ENCODE assay signal across 1 cellular context in the genomic region with DNA sequence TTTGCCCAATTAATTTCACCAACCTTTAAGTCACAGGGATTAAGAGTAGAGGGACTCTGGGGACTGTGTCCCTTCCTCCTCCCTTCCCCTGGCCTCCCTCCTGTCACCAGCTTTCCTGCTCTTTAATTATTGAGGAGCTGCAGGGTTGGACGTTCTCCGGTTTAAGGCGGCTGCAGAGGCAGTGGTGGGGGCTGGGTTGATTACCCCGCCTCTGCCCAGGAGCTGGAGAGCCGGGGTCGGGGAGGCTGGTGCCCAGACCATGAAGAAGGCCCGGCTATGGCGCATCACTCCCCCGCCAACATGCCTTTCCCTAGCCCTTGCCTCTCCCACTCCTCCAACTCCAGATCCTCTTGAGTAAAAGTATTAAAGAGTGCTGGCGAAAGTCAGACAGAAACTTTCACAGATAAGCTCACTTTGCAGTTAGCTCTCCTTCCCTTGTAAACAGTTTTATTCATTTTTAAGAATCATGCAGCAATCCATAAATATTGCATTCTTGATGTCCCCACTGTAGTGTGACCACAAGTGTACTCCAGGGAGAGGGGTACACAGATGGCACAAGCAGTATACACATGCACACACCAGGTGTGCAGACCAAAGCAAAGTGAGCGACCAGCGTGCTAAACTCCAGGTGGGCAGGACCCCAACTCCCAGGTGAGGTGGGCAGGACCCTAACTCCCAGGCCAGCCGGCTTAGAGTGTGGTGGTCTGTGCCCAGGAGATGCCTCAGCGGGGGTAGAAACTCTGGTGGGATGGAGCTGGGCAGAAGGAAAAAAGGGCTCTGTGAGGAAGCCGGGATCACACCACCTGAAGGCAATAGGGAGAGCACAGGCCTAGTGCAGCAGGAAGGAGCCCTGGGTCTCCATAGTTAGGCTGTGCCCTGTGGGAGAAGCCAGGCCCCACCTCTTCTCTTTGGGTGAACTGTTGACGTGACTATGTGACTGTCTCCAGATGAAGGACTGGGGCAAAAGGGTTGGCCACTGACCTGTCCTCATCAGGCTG.
TF ChIP-seq lines count a peak whose summit lies in the region.

No MANE protein-coding gene starts in this region.

TF ChIP-seq in GM23338, 12 proteins besides CTCF, POLR2A, EP300 and RAD21 (continued from another document):
- TF ChIP-seq, protein P1, sequence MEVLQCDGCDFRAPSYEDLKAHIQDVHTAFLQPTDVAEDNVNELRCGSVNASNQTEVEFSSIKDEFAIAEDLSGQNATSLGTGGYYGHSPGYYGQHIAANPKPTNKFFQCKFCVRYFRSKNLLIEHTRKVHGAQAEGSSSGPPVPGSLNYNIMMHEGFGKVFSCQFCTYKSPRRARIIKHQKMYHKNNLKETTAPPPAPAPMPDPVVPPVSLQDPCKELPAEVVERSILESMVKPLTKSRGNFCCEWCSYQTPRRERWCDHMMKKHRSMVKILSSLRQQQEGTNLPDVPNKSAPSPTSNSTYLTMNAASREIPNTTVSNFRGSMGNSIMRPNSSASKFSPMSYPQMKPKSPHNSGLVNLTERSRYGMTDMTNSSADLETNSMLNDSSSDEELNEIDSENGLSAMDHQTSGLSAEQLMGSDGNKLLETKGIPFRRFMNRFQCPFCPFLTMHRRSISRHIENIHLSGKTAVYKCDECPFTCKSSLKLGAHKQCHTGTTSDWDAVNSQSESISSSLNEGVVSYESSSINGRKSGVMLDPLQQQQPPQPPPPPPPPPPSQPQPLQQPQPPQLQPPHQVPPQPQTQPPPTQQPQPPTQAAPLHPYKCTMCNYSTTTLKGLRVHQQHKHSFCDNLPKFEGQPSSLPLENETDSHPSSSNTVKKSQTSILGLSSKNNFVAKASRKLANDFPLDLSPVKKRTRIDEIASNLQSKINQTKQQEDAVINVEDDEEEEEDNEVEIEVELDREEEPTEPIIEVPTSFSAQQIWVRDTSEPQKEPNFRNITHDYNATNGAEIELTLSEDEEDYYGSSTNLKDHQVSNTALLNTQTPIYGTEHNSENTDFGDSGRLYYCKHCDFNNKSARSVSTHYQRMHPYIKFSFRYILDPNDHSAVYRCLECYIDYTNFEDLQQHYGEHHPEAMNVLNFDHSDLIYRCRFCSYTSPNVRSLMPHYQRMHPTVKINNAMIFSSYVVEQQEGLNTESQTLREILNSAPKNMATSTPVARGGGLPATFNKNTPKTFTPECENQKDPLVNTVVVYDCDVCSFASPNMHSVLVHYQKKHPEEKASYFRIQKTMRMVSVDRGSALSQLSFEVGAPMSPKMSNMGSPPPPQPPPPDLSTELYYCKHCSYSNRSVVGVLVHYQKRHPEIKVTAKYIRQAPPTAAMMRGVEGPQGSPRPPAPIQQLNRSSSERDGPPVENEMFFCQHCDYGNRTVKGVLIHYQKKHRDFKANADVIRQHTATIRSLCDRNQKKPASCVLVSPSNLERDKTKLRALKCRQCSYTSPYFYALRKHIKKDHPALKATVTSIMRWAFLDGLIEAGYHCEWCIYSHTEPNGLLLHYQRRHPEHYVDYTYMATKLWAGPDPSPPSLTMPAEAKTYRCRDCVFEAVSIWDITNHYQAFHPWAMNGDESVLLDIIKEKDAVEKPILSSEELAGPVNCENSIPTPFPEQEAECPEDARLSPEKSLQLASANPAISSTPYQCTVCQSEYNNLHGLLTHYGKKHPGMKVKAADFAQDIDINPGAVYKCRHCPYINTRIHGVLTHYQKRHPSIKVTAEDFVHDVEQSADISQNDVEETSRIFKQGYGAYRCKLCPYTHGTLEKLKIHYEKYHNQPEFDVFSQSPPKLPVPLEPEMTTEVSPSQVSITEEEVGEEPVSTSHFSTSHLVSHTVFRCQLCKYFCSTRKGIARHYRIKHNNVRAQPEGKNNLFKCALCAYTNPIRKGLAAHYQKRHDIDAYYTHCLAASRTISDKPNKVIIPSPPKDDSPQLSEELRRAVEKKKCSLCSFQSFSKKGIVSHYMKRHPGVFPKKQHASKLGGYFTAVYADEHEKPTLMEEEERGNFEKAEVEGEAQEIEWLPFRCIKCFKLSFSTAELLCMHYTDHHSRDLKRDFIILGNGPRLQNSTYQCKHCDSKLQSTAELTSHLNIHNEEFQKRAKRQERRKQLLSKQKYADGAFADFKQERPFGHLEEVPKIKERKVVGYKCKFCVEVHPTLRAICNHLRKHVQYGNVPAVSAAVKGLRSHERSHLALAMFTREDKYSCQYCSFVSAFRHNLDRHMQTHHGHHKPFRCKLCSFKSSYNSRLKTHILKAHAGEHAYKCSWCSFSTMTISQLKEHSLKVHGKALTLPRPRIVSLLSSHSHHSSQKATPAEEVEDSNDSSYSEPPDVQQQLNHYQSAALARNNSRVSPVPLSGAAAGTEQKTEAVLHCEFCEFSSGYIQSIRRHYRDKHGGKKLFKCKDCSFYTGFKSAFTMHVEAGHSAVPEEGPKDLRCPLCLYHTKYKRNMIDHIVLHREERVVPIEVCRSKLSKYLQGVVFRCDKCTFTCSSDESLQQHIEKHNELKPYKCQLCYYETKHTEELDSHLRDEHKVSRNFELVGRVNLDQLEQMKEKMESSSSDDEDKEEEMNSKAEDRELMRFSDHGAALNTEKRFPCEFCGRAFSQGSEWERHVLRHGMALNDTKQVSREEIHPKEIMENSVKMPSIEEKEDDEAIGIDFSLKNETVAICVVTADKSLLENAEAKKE (CRISPR knock-in tag; IDR thresholded peaks at IDR 0.05): no peak
- TF ChIP-seq JUNB (IDR thresholded peaks at IDR 0.05; ENCODE audit: unreplicated experiment) (no peak), NANOG (IDR thresholded peaks at IDR 0.05; ENCODE audit: borderline replicate concordance) (no peak), POLR2AphosphoS5 (IDR thresholded peaks at IDR 0.05; ENCODE audit: low read depth) (no peak), EZH2 (IDR thresholded peaks at IDR 0.05; ENCODE audit: low read depth, unreplicated experiment) (no peak), ZNF331 (CRISPR knock-in tag; IDR thresholded peaks at IDR 0.05; ENCODE audit: low read depth) (no peak), ZNF114 (CRISPR knock-in tag; IDR thresholded peaks at IDR 0.05) (no peak), ETS1 (IDR thresholded peaks at IDR 0.05) (no peak), STAT1 (IDR thresholded peaks at IDR 0.05; ENCODE audit: unreplicated experiment) (no peak), CREB1 (CRISPR knock-in tag; IDR thresholded peaks at IDR 0.05; ENCODE audit: low read depth) (no peak)
